ENCODE assay signal across 9 cellular contexts in the genomic region with DNA sequence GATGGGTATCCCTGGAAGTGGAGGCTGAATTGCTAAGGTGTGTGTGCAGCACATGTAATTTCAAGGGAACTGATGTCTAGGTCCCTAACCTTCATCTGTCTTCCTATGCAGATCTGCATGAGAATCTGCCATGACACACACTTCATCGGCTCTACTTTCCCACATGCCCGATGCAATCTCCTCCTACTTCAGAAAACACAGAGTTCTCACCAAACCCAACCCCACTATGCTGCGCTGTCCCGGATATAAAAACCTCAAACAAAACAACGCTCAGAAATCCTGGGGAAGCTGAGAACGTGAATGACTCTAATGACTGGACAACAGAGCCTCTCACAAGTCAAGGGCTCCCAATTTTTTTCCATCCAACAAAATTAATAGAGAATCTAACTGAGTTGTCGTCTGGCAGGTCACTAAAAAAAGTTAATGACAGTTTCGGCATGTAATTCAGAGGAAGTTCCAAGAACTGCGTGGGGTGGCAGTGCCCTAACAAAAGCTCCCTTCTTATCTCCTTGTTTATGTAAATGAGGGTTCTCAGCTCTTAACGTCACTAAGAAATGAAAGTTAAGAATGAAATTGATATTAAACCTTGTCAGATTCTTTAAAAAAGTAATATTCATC. TPM values are rescaled to one million over a fixed set of nuclear protein-coding genes. Genes with fewer than 3 reads are reported as not detected.
DNase-seq lines count a peak whose midpoint lies in the region; ATAC-seq and TF ChIP-seq lines count a peak whose summit lies in the region.
"Had no signal": no experiment of that assay in that cellular context is flagged by ENCODE, and none has a peak within 500 bp of the region (broad histone marks: within the 10 kb centered on the region; RNA-seq: fewer than 3 reads in every experiment).

No MANE protein-coding gene starts in this region.

- H4K20me1 ChIP-seq in osteoblast (ENCODE audit: insufficient read depth, low read length) = peaks cover 38% of the 10 kb centered on the region

- in situ Hi-C loops in GM13976 (cut with MboI; ENCODE audit: low sequenced_read_pairs, unreplicated experiment) = no loop called here

- no peaks in the 10 kb centered on the region for H3K27me3 Mint-ChIP-seq in activated naive CD8-positive, alpha-beta T cell

- H3K27ac Mint-ChIP-seq in activated naive CD8-positive, alpha-beta T cell = peak overlapping the region; percentile 52
- H3K27ac Mint-ChIP-seq: nephron progenitor cell had no signal

- intact Hi-C loops in sciatic nerve (cut with DNase I) = no loop called here
- intact Hi-C loops in breast epithelium (cut with DNase I; ENCODE audit: low total_unique reads) = no loop called here

- H3K9me3 Mint-ChIP-seq in activated naive CD8-positive, alpha-beta T cell (ENCODE audit: low read depth) = no peaks in the 10 kb centered on the region
- H3K9me3 Mint-ChIP-seq: nephron progenitor cell had no signal

- H3K4me1 Mint-ChIP-seq in activated naive CD8-positive, alpha-beta T cell (ENCODE audit: low read depth) = peaks cover 21% of the 10 kb centered on the region

- TF ChIP-seq CTCF in GM13976 (IDR thresholded peaks at IDR 0.05; ENCODE audit: borderline replicate concordance, control extremely low read depth, extremely low read depth, insufficient read depth, missing control alignments) (no peak), osteoblast (IDR thresholded peaks at IDR 0.05; ENCODE audit: extremely low read depth, low read depth, low read length) (no peak), breast epithelium (IDR thresholded peaks at IDR 0.05) (no peak)

- peaks cover 2% of the 10 kb centered on the region for H3K36me3 Mint-ChIP-seq in activated naive CD8-positive, alpha-beta T cell

- H3K27ac ChIP-seq in osteoblast (ENCODE audit: low read depth, low read length) = peak overlapping the region; percentile 50
- no peak overlapping the region for H3K27ac ChIP-seq in breast epithelium

- peak overlapping the region; percentile 70 for H3K4me3 Mint-ChIP-seq in activated naive CD8-positive, alpha-beta T cell
- H3K4me3 Mint-ChIP-seq: nephron progenitor cell had no signal

- H2AFZ ChIP-seq in osteoblast (ENCODE audit: low read length) = peak overlapping the region; percentile 39

- H3K36me3 ChIP-seq in osteoblast (ENCODE audit: insufficient read depth, low read length) = no peaks in the 10 kb centered on the region
- H3K36me3 ChIP-seq in breast epithelium = no peaks in the 10 kb centered on the region

- H3K9me3 ChIP-seq in osteoblast (ENCODE audit: low read depth, low read length) (no peaks in the 10 kb centered on the region), breast epithelium (no peaks in the 10 kb centered on the region)

- H3K27me3 ChIP-seq in osteoblast (ENCODE audit: insufficient read depth, low read length) (no peaks in the 10 kb centered on the region), breast epithelium (no peaks in the 10 kb centered on the region)

- DNase-seq in GM13976 (ENCODE audit: low spot score) = peak; percentile 27
- peak; percentile 61 for DNase-seq in osteoblast (ENCODE audit: insufficient read length, low spot score, missing footprints)
- no peak for DNase-seq in SIG-M5 treated with dmso at 0.1 percent for 504 hours (lab: John Stamatoyannopoulos, UW; ENCODE audit: unreplicated experiment)
- DNase-seq in sciatic nerve (ENCODE audit: low spot score) = no peak
- DNase-seq in EL = no peak
- DNase-seq in breast epithelium (ENCODE audit: low spot score in 2 of 2) = no peak
- DNase-seq: nephron progenitor cell had no signal

- H3K4me2 ChIP-seq in osteoblast (ENCODE audit: insufficient read depth, low read length) = peak overlapping the region; percentile 75

- H3K4me3 ChIP-seq in osteoblast (ENCODE audit: insufficient read depth, low read length) (peak overlapping the region; percentile 50), breast epithelium (no peak overlapping the region)

- no peak for TF ChIP-seq POLR2A in breast epithelium (IDR thresholded peaks at IDR 0.05)

- H3K4me1 ChIP-seq in osteoblast (ENCODE audit: insufficient read depth, low read length) (peaks cover 2% of the 10 kb centered on the region), breast epithelium (no peaks in the 10 kb centered on the region)

- ATAC-seq in HG03432 (IDR thresholded peaks at IDR 0.05; ENCODE audit: unreplicated experiment) (peak; percentile 75), sciatic nerve (no peak)

- H3K79me2 ChIP-seq in osteoblast (ENCODE audit: insufficient read depth, low read length) = peaks cover 38% of the 10 kb centered on the region

RNA-seq across cellular contexts. Expression of a gene that starts 39.0 kb away (rescaled TPM):
- total RNA-seq in osteoblast = 23.9 and 26.2 TPM in 2 replicates
- 23.5 TPM for total RNA-seq in sciatic nerve
- total RNA-seq in breast epithelium = 10 to 100 TPM; 32.2 to 36.3 (median 32.8) TPM

Comparison
In these comparisons a context has a peak if more than half of its experiments do, and no peak if none do; other contexts are left out.
1. DNase-seq: peak in GM13976 (single experiment) and osteoblast (single experiment); none in SIG-M5 treated with dmso at 0.1 percent for 504 hours (single experiment), sciatic nerve (single experiment), EL (single experiment) and breast epithelium (0 of 2).